8 cellular contexts compared by ENCODE assay signal in the genomic region with DNA sequence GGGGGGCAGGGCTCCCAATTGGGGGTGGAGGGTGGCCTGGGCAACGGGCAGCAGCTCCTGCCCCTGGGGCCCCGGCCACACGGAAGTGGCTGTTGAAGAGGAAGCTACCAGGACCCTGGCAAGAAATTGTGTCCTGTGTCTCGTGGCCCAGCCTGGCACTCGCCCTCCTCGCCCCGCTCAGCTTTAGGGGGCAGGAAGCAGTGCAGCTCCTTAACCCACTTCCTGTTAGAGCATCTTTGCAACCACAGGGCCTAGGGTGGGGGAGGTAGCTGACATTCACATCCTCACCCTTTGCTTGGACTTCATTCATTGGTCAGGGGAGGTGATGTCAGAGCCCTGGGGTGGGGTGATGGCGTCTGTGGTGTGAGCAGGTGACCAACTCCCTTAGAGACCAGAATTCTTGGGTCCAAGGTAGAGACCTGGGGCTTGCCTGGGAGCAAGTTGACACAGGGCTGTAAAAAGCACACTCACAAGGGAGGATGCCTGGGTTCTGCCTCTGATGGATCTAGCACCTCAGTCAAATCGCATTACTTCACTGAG. TPM values are rescaled to one million over a fixed set of nuclear protein-coding genes. Genes with fewer than 3 reads are reported as not detected.
DNase-seq lines count a peak whose midpoint lies in the region; ATAC-seq and TF ChIP-seq lines count a peak whose summit lies in the region.

Gene ARHGAP30, minus strand, starts transcription at position 161 of the 540 bp plus-strand sequence. CDS start 267 bp downstream, outside the sequence.

- no peaks in the 10 kb centered on the region for H3K36me3 ChIP-seq in CD4-positive, alpha-beta memory T cell (ENCODE audit: insufficient read depth, low read length)

- H3K27me3 ChIP-seq in CD4-positive, alpha-beta memory T cell (ENCODE audit: insufficient read depth, low read length): no peaks in the 10 kb centered on the region

- H3K4me1 ChIP-seq in CD4-positive, alpha-beta memory T cell (ENCODE audit: insufficient read depth, low read length): peaks cover 50% of the 10 kb centered on the region

- peak within 1 kb of the TSS; percentile 80 to 96 for H3K4me3 ChIP-seq in CD4-positive, alpha-beta memory T cell (ENCODE audit: low read length in 2 of 2)

- no peaks in the 10 kb centered on the region for H3K9me3 ChIP-seq in CD4-positive, alpha-beta memory T cell (ENCODE audit: control insufficient read depth in 1 of 2, low read length in 2 of 2)

- intact Hi-C loops in CD4-positive, alpha-beta memory T cell (cut with micrococcal nuclease): loop anchor here (1.0 to 5.0 kb wide), 7 partner anchors 24 to 728 kb away; partner anchors contain the start of genes COPA, NCSTN, NIT1 and PFDN2
- intact Hi-C loops in cardiac septum (cut with DNase I): no loop called here

- peak within 1 kb of the TSS; percentile 92 to 100 (median 99) for H3K27ac Mint-ChIP-seq in CD4-positive, alpha-beta memory T cell
- peak within 1 kb of the TSS; percentile 100 for H3K27ac Mint-ChIP-seq in activated CD8-positive, alpha-beta memory T cell treated with anti-CD3 and anti-CD28 coated beads, Interleukin-2, amount 10 ng/mL, durations not matched to agents 7 days and 5 days
- no peak within 1 kb of the TSS for H3K27ac Mint-ChIP-seq in osteocyte (ENCODE audit: unreplicated experiment)

- POLR2A ChIA-PET in CD4-positive, alpha-beta memory T cell (lab: Charles Lee; ENCODE audit: partially characterized antibody): interaction anchor here (0.6 to 10.9 kb wide), 26 partner anchors 10 to 864 kb away, joined by 3 to 602 read pairs (median 6); partner anchors contain the start of genes DEDD, F11R, KLHDC9 and LY9

- peaks cover 22 to 32% of the 10 kb centered on the region in 2 donors for H3K36me3 Mint-ChIP-seq in CD4-positive, alpha-beta memory T cell
- peaks cover 29% of the 10 kb centered on the region for H3K36me3 Mint-ChIP-seq in activated CD8-positive, alpha-beta memory T cell treated with anti-CD3 and anti-CD28 coated beads, Interleukin-2, amount 10 ng/mL, durations not matched to agents 7 days and 5 days
- no peaks in the 10 kb centered on the region for H3K36me3 Mint-ChIP-seq in osteocyte (ENCODE audit: unreplicated experiment)

- peak within 1 kb of the TSS; percentile 90 to 100 (median 99) for H3K4me3 Mint-ChIP-seq in CD4-positive, alpha-beta memory T cell
- peak within 1 kb of the TSS; percentile 99 for H3K4me3 Mint-ChIP-seq in activated CD8-positive, alpha-beta memory T cell treated with anti-CD3 and anti-CD28 coated beads, Interleukin-2, amount 10 ng/mL, durations not matched to agents 7 days and 5 days
- H3K4me3 Mint-ChIP-seq in osteocyte (ENCODE audit: unreplicated experiment): no peak within 1 kb of the TSS

- no peaks in the 10 kb centered on the region for H3K9me3 Mint-ChIP-seq in CD4-positive, alpha-beta memory T cell
- no peaks in the 10 kb centered on the region for H3K9me3 Mint-ChIP-seq in activated CD8-positive, alpha-beta memory T cell treated with anti-CD3 and anti-CD28 coated beads, Interleukin-2, amount 10 ng/mL, durations not matched to agents 7 days and 5 days (ENCODE audit: low read depth)
- H3K9me3 Mint-ChIP-seq in osteocyte (ENCODE audit: unreplicated experiment): no peaks in the 10 kb centered on the region

- H3K4me1 Mint-ChIP-seq in CD4-positive, alpha-beta memory T cell: peaks cover 31 to 74% (median 46%) of the 10 kb centered on the region in 4 donors
- H3K4me1 Mint-ChIP-seq in activated CD8-positive, alpha-beta memory T cell treated with anti-CD3 and anti-CD28 coated beads, Interleukin-2, amount 10 ng/mL, durations not matched to agents 7 days and 5 days: peaks cover 59% of the 10 kb centered on the region
- H3K4me1 Mint-ChIP-seq in osteocyte (ENCODE audit: unreplicated experiment): no peaks in the 10 kb centered on the region

- ATAC-seq in GM21526 (IDR thresholded peaks at IDR 0.05; ENCODE audit: low FRiP score, unreplicated experiment): peak; percentile 76
- ATAC-seq in activated CD8-positive, alpha-beta memory T cell treated with anti-CD3 and anti-CD28 coated beads, Interleukin-2, amount 10 ng/mL, durations not matched to agents 7 days and 5 days: peak; percentile 79

- no peaks in the 10 kb centered on the region for H3K27me3 Mint-ChIP-seq in CD4-positive, alpha-beta memory T cell
- no peaks in the 10 kb centered on the region for H3K27me3 Mint-ChIP-seq in activated CD8-positive, alpha-beta memory T cell treated with anti-CD3 and anti-CD28 coated beads, Interleukin-2, amount 10 ng/mL, durations not matched to agents 7 days and 5 days
- peaks cover 7% of the 10 kb centered on the region for H3K27me3 Mint-ChIP-seq in osteocyte (ENCODE audit: unreplicated experiment)

- CTCF ChIA-PET in CD4-positive, alpha-beta memory T cell (lab: Charles Lee; ENCODE audit: partially characterized antibody): interaction anchor here (0.8 to 10.1 kb wide), 17 partner anchors 10 to 156 kb away, joined by 3 to 171 read pairs (median 4); partner anchors contain the start of genes DEDD, F11R, KLHDC9 and PPOX
- CTCF ChIA-PET in activated CD8-positive, alpha-beta memory T cell treated with anti-CD3 and anti-CD28 coated beads, Interleukin-2, amount 10 ng/mL, durations not matched to agents 7 days and 5 days (lab: Charles Lee): interaction anchor here (0.8 to 8.2 kb wide), 11 partner anchors 13 to 232 kb away, joined by 3 to 154 read pairs (median 5); partner anchors contain the start of genes F11R, KLHDC9, TSTD1 and USF1

- H3K27ac ChIP-seq in CD4-positive, alpha-beta memory T cell (ENCODE audit: low read depth, low read length): peak within 1 kb of the TSS; percentile 93

- TF ChIP-seq CTCF in osteocyte (IDR thresholded peaks at IDR 0.05): no peak

- DNase-seq in CD4-positive, alpha-beta memory T cell: peak; percentile 86 to 94 (median 88)
- DNase-seq in M059J (ENCODE audit: low read depth) (peak; percentile 14), cardiac septum (ENCODE audit: low spot score) (peak; percentile 91), NCI-H187 (lab: John Stamatoyannopoulos, UW) (no peak), osteocyte (ENCODE audit: extremely low spot score, unreplicated experiment) (no peak)
- DNase-seq in activated CD8-positive, alpha-beta memory T cell treated with anti-CD3 and anti-CD28 coated beads, Interleukin-2, amount 10 ng/mL, durations not matched to agents 7 days and 5 days: peak; percentile 98
- peak; percentile 89 for DNase-seq in stimulated activated CD4-positive, alpha-beta T cell treated with anti-CD3 and anti-CD28 coated beads, Interleukin-1b, Interleukin-23, amount 100 ng/mL, for 48 hours

RNA-seq across cellular contexts. Expression of gene ARHGAP30, which starts in this region (rescaled TPM):
- 100 to 1,000 TPM; 222 to 226 TPM for total RNA-seq in CD4-positive, alpha-beta memory T cell
- 100 to 1,000 TPM in 1 of 2 donors, 10 to 100 TPM in 1; 63.4 to 213 TPM for polyA plus RNA-seq in CD4-positive, alpha-beta memory T cell
- 0.12 TPM in 1 of 2 replicates, not detected in the other for total RNA-seq in M059J (2014; rRNA removed; shearing (Covaris generic))
- 100 to 1,000 TPM; 260 to 273 TPM for total RNA-seq in activated CD8-positive, alpha-beta memory T cell treated with anti-CD3 and anti-CD28 coated beads, Interleukin-2, amount 10 ng/mL, durations not matched to agents 7 days and 5 days
- total RNA-seq in cardiac septum (2.6 TPM), osteocyte (not detected in 2 replicates)

Comparison
In these comparisons a context has a peak if more than half of its experiments do, and no peak if none do; other contexts are left out.
1. RNA of gene ARHGAP30 (total RNA-seq): 260 to 273 TPM in activated CD8-positive, alpha-beta memory T cell treated with anti-CD3 and anti-CD28 coated beads, Interleukin-2, amount 10 ng/mL, durations not matched to agents 7 days and 5 days and 222 to 226 TPM in CD4-positive, alpha-beta memory T cell; 2.6 TPM in cardiac septum (single experiment), 0.12 TPM in M059J and not detected in osteocyte; every median in the first group is over 10 times any median in the second.
2. Peak in DNase-seq in M059J; RNA of the gene not detected or under 1 TPM.
3. DNase-seq: peak in CD4-positive, alpha-beta memory T cell (5 of 5), activated CD8-positive, alpha-beta memory T cell treated with anti-CD3 and anti-CD28 coated beads, Interleukin-2, amount 10 ng/mL, durations not matched to agents 7 days and 5 days (single experiment), cardiac septum (single experiment) and stimulated activated CD4-positive, alpha-beta T cell treated with anti-CD3 and anti-CD28 coated beads, Interleukin-1b, Interleukin-23, amount 100 ng/mL, for 48 hours (single experiment); none in NCI-H187 (0 of 2) and osteocyte (single experiment).